In genomic region chr20:32989507-32990283, GRCh38 we compare ENCODE assay signal across 22 cellular contexts. TPM values are rescaled to one million over a fixed set of nuclear protein-coding genes. Genes with fewer than 3 reads are reported as not detected.
A peak's percentile ranks its signal among the peaks of the same experiment; 100 is the strongest.
DNase-seq lines count a peak whose midpoint lies in the region; ATAC-seq and TF ChIP-seq lines count a peak whose summit lies in the region.
"Had no signal": no experiment of that assay in that cellular context is flagged by ENCODE, and none has a peak within 500 bp of the region (broad histone marks: within the 10 kb centered on the region; RNA-seq: fewer than 3 reads in every experiment).

No MANE protein-coding gene starts in this region.

- H3K4me3 ChIP-seq in BLaER1 (no peak overlapping the region), spleen (no peak overlapping the region), tibial nerve (no peak overlapping the region), HAP-1 (no peak overlapping the region)
- H3K4me3 ChIP-seq in CD4-positive, CD25-positive, alpha-beta regulatory T cell (ENCODE audit: low read depth, low read length), result no peak overlapping the region
- H3K4me3 ChIP-seq: SJSA1 had no signal

- DNase-seq in CD4-positive, CD25-positive, alpha-beta regulatory T cell, result no peak
- DNase-seq in chondrocyte (ENCODE audit: low spot score) (peak; percentile 39), spleen (peak; percentile 48), tibial nerve (ENCODE audit: low spot score in 2 of 2) (no peak), HAP-1 (ENCODE audit: low spot score in 2 of 2) (no peak), DMS53 treated with DMSO at 0.1 percent for 48 hours (lab: John Stamatoyannopoulos, UW; ENCODE audit: unreplicated experiment) (no peak)
- DNase-seq: BE2C; CD4-positive, alpha-beta T cell; COR-L47; DMS53; KBM-7; MM.1S; NCI-H2029; NCI-H446 treated with DMSO at 0.1 percent for 48 hours; NCI-H526; NCI-H82; NK-92 treated with Interleukin-12 subunit alpha and Interleukin-12 subunit beta, amount 100 ng/mL, for 24 hours; PC-3 had no signal

- H3K9me3 Mint-ChIP-seq in CD4-positive, CD25-positive, alpha-beta regulatory T cell, result peaks cover 0 to 8% (median 2%) of the 10 kb centered on the region in 7 donors
- H3K9me3 Mint-ChIP-seq in chondrocyte (ENCODE audit: low read depth), result peaks cover 4% of the 10 kb centered on the region

- no peaks in the 10 kb centered on the region for H3K27me3 Mint-ChIP-seq in CD4-positive, CD25-positive, alpha-beta regulatory T cell
- peaks cover 19% of the 10 kb centered on the region for H3K27me3 Mint-ChIP-seq in chondrocyte (ENCODE audit: low read depth)
- H3K27me3 Mint-ChIP-seq: CD4-positive, alpha-beta T cell had no signal

- TF ChIP-seq EP300 in tibial nerve (IDR thresholded peaks at IDR 0.05), result no peak

- H3K9me3 ChIP-seq in BLaER1 (peaks cover 4% of the 10 kb centered on the region), spleen (peaks cover 0 to 3% (median under 1%) of the 10 kb centered on the region in 8 donors), tibial nerve (no peaks in the 10 kb centered on the region), HAP-1 (no peaks in the 10 kb centered on the region)
- peaks cover 0 to under 1% of the 10 kb centered on the region in 2 experiments for H3K9me3 ChIP-seq in CD4-positive, CD25-positive, alpha-beta regulatory T cell (ENCODE audit: control insufficient read depth in 2 of 2, low read length in 2 of 2)
- H3K9me3 ChIP-seq: BE2C had no signal

- peak overlapping the region; percentile 90 for H3K27ac ChIP-seq in BLaER1
- H3K27ac ChIP-seq in CD4-positive, CD25-positive, alpha-beta regulatory T cell (ENCODE audit: insufficient read depth, low read length, poor library complexity, severe bottlenecking), result no peak overlapping the region
- H3K27ac ChIP-seq in spleen, result no peak overlapping the region
- no peak overlapping the region for H3K27ac ChIP-seq in tibial nerve
- H3K27ac ChIP-seq: SJSA1 had no signal

- TF ChIP-seq CTCF in chondrocyte (IDR thresholded peaks at IDR 0.05) (no peak), spleen (IDR thresholded peaks at IDR 0.05 in 8 of 11, conservative IDR thresholded peaks at IDR 0.05 in 3 of 11) (no peak), tibial nerve (IDR thresholded peaks at IDR 0.05) (no peak)

- H4K20me1 ChIP-seq in BLaER1, result no peaks in the 10 kb centered on the region

- no peak overlapping the region for H3K9ac ChIP-seq in BLaER1

- H3K36me3 ChIP-seq in BLaER1 (no peaks in the 10 kb centered on the region), spleen (no peaks in the 10 kb centered on the region), tibial nerve (no peaks in the 10 kb centered on the region), HAP-1 (replicated peaks) (no peaks in the 10 kb centered on the region)
- H3K36me3 ChIP-seq in CD4-positive, CD25-positive, alpha-beta regulatory T cell (ENCODE audit: control insufficient read depth, insufficient read depth, low read length), result no peaks in the 10 kb centered on the region
- H3K36me3 ChIP-seq: BE2C, SJSA1 had no signal

- H3K4me1 Mint-ChIP-seq in CD4-positive, CD25-positive, alpha-beta regulatory T cell, result peaks cover 0 to 33% (median 13%) of the 10 kb centered on the region in 4 donors
- no peaks in the 10 kb centered on the region for H3K4me1 Mint-ChIP-seq in chondrocyte (ENCODE audit: low read depth)

- H3K36me3 Mint-ChIP-seq in CD4-positive, CD25-positive, alpha-beta regulatory T cell, result no peaks in the 10 kb centered on the region
- H3K36me3 Mint-ChIP-seq in chondrocyte (ENCODE audit: low read depth), result peaks cover 2% of the 10 kb centered on the region

- peak overlapping the region in 2 of 3 donors; percentile 47 to 67 for H3K27ac Mint-ChIP-seq in CD4-positive, CD25-positive, alpha-beta regulatory T cell
- no peak overlapping the region for H3K27ac Mint-ChIP-seq in chondrocyte (ENCODE audit: unreplicated experiment)
- H3K27ac Mint-ChIP-seq: CD4-positive, alpha-beta T cell had no signal

- no peak overlapping the region for H3K4me3 Mint-ChIP-seq in CD4-positive, CD25-positive, alpha-beta regulatory T cell
- H3K4me3 Mint-ChIP-seq in chondrocyte (ENCODE audit: unreplicated experiment), result no peak overlapping the region
- H3K4me3 Mint-ChIP-seq: CD4-positive, alpha-beta T cell had no signal

- WGBS in spleen, 5 donors, result 89 to 94% (median 91%) methylated on average over 14 of the region's 14 CpGs
- WGBS in tibial nerve, 2 donors, result 81 to 83% methylated on average over 14 of the region's 14 CpGs

- no peak for TF ChIP-seq POLR2A in spleen (IDR thresholded peaks at IDR 0.05)
- no peak for TF ChIP-seq POLR2A in tibial nerve (IDR thresholded peaks at IDR 0.05)

- no peak for ATAC-seq in CD4-positive, CD25-positive, alpha-beta regulatory T cell (ENCODE audit: low read depth in 2 of 2)
- ATAC-seq: PC-3, Right ventricle myocardium inferior had no signal

- intact Hi-C loops in spleen (cut with DNase I; ENCODE audit: low total_unique reads), result no loop called here

- peak overlapping the region; percentile 83 for H3K4me2 ChIP-seq in BLaER1

- H3K4me1 ChIP-seq in BLaER1 (peaks cover 74% of the 10 kb centered on the region), spleen (peaks cover 0 to 14% (median 0%) of the 10 kb centered on the region in 6 donors), tibial nerve (peaks cover 0 to 11% (median 2%) of the 10 kb centered on the region in 4 donors), HAP-1 (no peaks in the 10 kb centered on the region)
- H3K4me1 ChIP-seq in CD4-positive, CD25-positive, alpha-beta regulatory T cell (ENCODE audit: control insufficient read depth, insufficient read depth, low read length, poor library complexity, severe bottlenecking), result peaks cover 5% of the 10 kb centered on the region
- H3K4me1 ChIP-seq: BE2C, SJSA1 had no signal

- no peaks in the 10 kb centered on the region for H3K27me3 ChIP-seq in BLaER1
- H3K27me3 ChIP-seq in CD4-positive, CD25-positive, alpha-beta regulatory T cell (ENCODE audit: control insufficient read depth, insufficient read depth, low read length), result no peaks in the 10 kb centered on the region
- peaks cover 0 to 14% (median 0%) of the 10 kb centered on the region in 7 donors for H3K27me3 ChIP-seq in spleen (replicated peaks in 1 of 7)
- H3K27me3 ChIP-seq in tibial nerve, result no peaks in the 10 kb centered on the region
- no peaks in the 10 kb centered on the region for H3K27me3 ChIP-seq in HAP-1 (ENCODE audit: low read depth)
- H3K27me3 ChIP-seq: BE2C had no signal

- in situ Hi-C loops in HAP-1 (cut with MboI; ENCODE audit: low sequenced_read_pairs), result loop anchor here (10.0 kb wide), 1 partner anchor 55 kb away; no protein-coding TSS in a partner anchor

RNA-seq across cellular contexts. Expression of gene SUN5, which starts 14.5 kb away (rescaled TPM):
- total RNA-seq in CD4-positive, CD25-positive, alpha-beta regulatory T cell, result not detected
- polyA plus RNA-seq in CD4-positive, CD25-positive, alpha-beta regulatory T cell, result not detected
- not detected in 3 replicates for total RNA-seq in chondrocyte
- not detected for total RNA-seq in spleen
- not detected for polyA plus RNA-seq in spleen
- total RNA-seq in tibial nerve, result not detected
- total RNA-seq: CD4-positive, alpha-beta T cell; HT-29; PC-3; Right ventricle myocardium inferior; SJSA1 had no signal

RNA-seq across cellular contexts. Expression of gene BPIFB2, which starts 17.8 kb away (rescaled TPM):
- not detected for total RNA-seq in CD4-positive, CD25-positive, alpha-beta regulatory T cell
- polyA plus RNA-seq in CD4-positive, CD25-positive, alpha-beta regulatory T cell, result not detected
- not detected in 3 replicates for total RNA-seq in chondrocyte
- not detected for total RNA-seq in spleen
- not detected for polyA plus RNA-seq in spleen
- total RNA-seq in tibial nerve, result not detected
- total RNA-seq: CD4-positive, alpha-beta T cell; HT-29; PC-3; Right ventricle myocardium inferior; SJSA1 had no signal

RNA-seq across cellular contexts. Expression of gene BPIFB6, which starts 41.8 kb away (rescaled TPM):
- total RNA-seq in CD4-positive, CD25-positive, alpha-beta regulatory T cell, result not detected
- not detected for polyA plus RNA-seq in CD4-positive, CD25-positive, alpha-beta regulatory T cell
- total RNA-seq in chondrocyte (not detected in 3 replicates), spleen (not detected), tibial nerve (not detected)
- not detected for polyA plus RNA-seq in spleen
- total RNA-seq: CD4-positive, alpha-beta T cell; HT-29; PC-3; Right ventricle myocardium inferior; SJSA1 had no signal

Comparison
In these comparisons a context has a peak if more than half of its experiments do, and no peak if none do; other contexts are left out.
1. DNase-seq: peak in chondrocyte (single experiment) and spleen (single experiment); none in CD4-positive, CD25-positive, alpha-beta regulatory T cell (0 of 3), tibial nerve (0 of 2), HAP-1 (0 of 2) and DMS53 treated with DMSO at 0.1 percent for 48 hours (single experiment).